Comparison of ENCODE assay signal across 9 cellular contexts in genomic region chrX:101078716-101079115, GRCh38. TPM values are rescaled to one million over a fixed set of nuclear protein-coding genes. Genes with fewer than 3 reads are reported as not detected.
DNase-seq lines count a peak whose midpoint lies in the region; ATAC-seq, FAIRE-seq and TF ChIP-seq lines count a peak whose summit lies in the region.
"Had no signal": no experiment of that assay in that cellular context is flagged by ENCODE, and none has a peak within 500 bp of the region (broad histone marks: within the 10 kb centered on the region; RNA-seq: fewer than 3 reads in every experiment).

TMEM35A (plus strand) TSS chrX:101078879; CDS start chrX:101079003, 124 bp downstream.

- H4K20me1 ChIP-seq in K562 (replicated peaks; ENCODE audit: control insufficient read depth, insufficient read depth, low read length) (no peaks in the 10 kb centered on the region), smooth muscle cell (ENCODE audit: low read depth) (no peaks in the 10 kb centered on the region)

- no peaks in the 10 kb centered on the region; a peak in 1 of 5 replicates for H3K4me1 ChIP-seq in K562 (replicated peaks in 1 of 2; ENCODE audit: control insufficient read depth in 2 of 2, insufficient read depth in 2 of 2, low read length in 2 of 2)
- no peaks in the 10 kb centered on the region for H3K4me1 ChIP-seq in smooth muscle cell (ENCODE audit: low read depth)

- no peaks in the 10 kb centered on the region for H3K79me2 ChIP-seq in K562 (ENCODE audit: control insufficient read depth, insufficient read depth, low read length)
- no peaks in the 10 kb centered on the region for H3K79me2 ChIP-seq in smooth muscle cell (ENCODE audit: low read depth)

- in situ Hi-C loops in K562 (cut with MboI), result no loop called here

- no peak for TF ChIP-seq EP300 in K562 (IDR thresholded peaks at IDR 0.05; ENCODE audit: low read length)

- H3K9ac ChIP-seq in K562 (ENCODE audit: insufficient read depth in 1 of 2, low read depth in 2 of 2, low read length in 2 of 2) (no peak within 1 kb of the TSS), smooth muscle cell (ENCODE audit: low read depth) (no peak within 1 kb of the TSS)

- 13% methylated on average over 9 of the region's 12 CpGs for WGBS in K562 (ENCODE audit: insufficient coverage, low coverage, missing lambda C conversion rate)
- WGBS in smooth muscle cell (ENCODE audit: low lambda C conversion rate), result 30% methylated on average over 12 of the region's 12 CpGs

- H2AFZ ChIP-seq in K562 (ENCODE audit: low read depth, low read length) (no peak within 1 kb of the TSS), smooth muscle cell (ENCODE audit: low read depth) (peak within 1 kb of the TSS; percentile 84)

- ATAC-seq in K562, result peak; percentile 65; the same call in 2 of the 3 replicates
- peak; percentile 73 for ATAC-seq in left colon
- no peak for ATAC-seq in HG03159 (IDR thresholded peaks at IDR 0.05; ENCODE audit: unreplicated experiment)

- no peak for TF ChIP-seq POLR2A in K562 (conservative IDR thresholded peaks at IDR 0.05)

- intact Hi-C loops in K562 (cut with micrococcal nuclease), result no loop called here
- intact Hi-C loops in left colon (cut with DNase I, micrococcal nuclease), result no loop called here

- no peak for TF ChIP-seq RAD21 in K562 (CRISPR knock-in tag; conservative IDR thresholded peaks at IDR 0.05 in 1 of 2, IDR thresholded peaks at IDR 0.05 in 1 of 2)

- no peaks in the 10 kb centered on the region for H3K36me3 ChIP-seq in K562 (ENCODE audit: control insufficient read depth, insufficient read depth, low read length)
- H3K36me3 ChIP-seq in smooth muscle cell (ENCODE audit: low read depth), result no peaks in the 10 kb centered on the region
- H3K36me3 ChIP-seq: SJSA1 had no signal

- no peak within 1 kb of the TSS for H3K4me3 ChIP-seq in K562
- peak within 1 kb of the TSS; percentile 50 for H3K4me3 ChIP-seq in smooth muscle cell
- H3K4me3 ChIP-seq: SJSA1 had no signal

- H3K9me3 ChIP-seq in K562 (replicated peaks; ENCODE audit: control insufficient read depth, insufficient read depth, low read depth, low read length) (no peaks in the 10 kb centered on the region), smooth muscle cell (replicated peaks; ENCODE audit: low read depth) (no peaks in the 10 kb centered on the region)
- H3K9me3 ChIP-seq: SJSA1 had no signal

- H3K27me3 ChIP-seq in K562 (ENCODE audit: control insufficient read depth in 2 of 2, insufficient read depth in 2 of 2, low read length in 2 of 2) (peaks cover 0 to 11% of the 10 kb centered on the region in 2 experiments; a peak in 2 of 5 replicates), smooth muscle cell (ENCODE audit: low read depth) (no peaks in the 10 kb centered on the region)
- H3K27me3 ChIP-seq: SJSA1 had no signal

- H3K27ac ChIP-seq in K562 (ENCODE audit: extremely low read depth, low read depth, low read length), result no peak within 1 kb of the TSS
- H3K27ac ChIP-seq in smooth muscle cell (ENCODE audit: low read depth), result no peak within 1 kb of the TSS
- H3K27ac ChIP-seq: SJSA1 had no signal

- no peaks in the 10 kb centered on the region for H3K9me1 ChIP-seq in K562 (ENCODE audit: control insufficient read depth, insufficient read depth, low read length)

- FAIRE-seq in K562 (lab: Jason Lieb, UNC), result no peak

- TF ChIP-seq CTCF in K562 (IDR thresholded peaks at IDR 0.05 in 2 of 3, conservative IDR thresholded peaks at IDR 0.05 in 1 of 3; ENCODE audit: insufficient read depth in 2 of 3, low read depth in 1 of 3, low read length in 3 of 3) (no peak), smooth muscle cell (IDR thresholded peaks at IDR 0.05; ENCODE audit: borderline replicate concordance, insufficient read depth, poor library complexity, severe bottlenecking) (no peak)

- POLR2A ChIA-PET in K562 (lab: Yijun Ruan, JAX), result no interaction called here

- H3K4me2 ChIP-seq in K562 (ENCODE audit: insufficient read depth, low read length) (no peak within 1 kb of the TSS), smooth muscle cell (peak within 1 kb of the TSS; percentile 86)

- CTCF ChIA-PET in K562 (lab: Yijun Ruan, JAX; ENCODE audit: low intra/inter-chr PET ratio), result no interaction called here

- peak; percentile 8 for DNase-seq in NCI-H1092 (lab: John Stamatoyannopoulos, UW)
- DNase-seq in K562 (ENCODE audit: extremely low read depth in 1 of 4, low spot score in 3 of 4), result no peak
- DNase-seq in left colon, result peak in 1 of 2 donors; percentile 11
- no peak for DNase-seq in smooth muscle cell (lab: John Stamatoyannopoulos, UW; ENCODE audit: unreplicated experiment)
- no peak for DNase-seq in activated naive CD4-positive, alpha-beta T cell treated with Interleukin-2 at 50 U/mL for 16 hours
- DNase-seq in NCI-H2029 (lab: John Stamatoyannopoulos, UW), result no peak
- no peak for DNase-seq in NCI-H1930 (lab: John Stamatoyannopoulos, UW)

- no TSS peak for BruUV-seq in K562 (replicated peaks; lab: Mats Ljungman, UMichigan)

- no peaks in the 10 kb centered on the region for H3F3A ChIP-seq in smooth muscle cell (ENCODE audit: low read depth)

TF ChIP-seq in K562, 482 proteins besides CTCF, POLR2A, EP300 and RAD21:
- no peak for TF ChIP-seq FOXJ3 (CRISPR knock-in tag; IDR thresholded peaks at IDR 0.05)
- no peak for TF ChIP-seq STAT5B (CRISPR knock-in tag; IDR thresholded peaks at IDR 0.05)
- TF ChIP-seq ZNF512 (tag; IDR thresholded peaks at IDR 0.05), result no peak
- no peak for TF ChIP-seq CBX5 (IDR thresholded peaks at IDR 0.05; ENCODE audit: borderline replicate concordance, low read depth)
- no peak for TF ChIP-seq HNRNPK (IDR thresholded peaks at IDR 0.05; ENCODE audit: low read depth, low read length, poor library complexity, severe bottlenecking)
- no peak for TF ChIP-seq LCOR (CRISPR knock-in tag; IDR thresholded peaks at IDR 0.05)
- TF ChIP-seq RNF2 (IDR thresholded peaks at IDR 0.05), result no peak
- TF ChIP-seq NR0B1 (IDR thresholded peaks at IDR 0.05; ENCODE audit: partially characterized antibody), result no peak
- no peak for TF ChIP-seq HMG20B (CRISPR knock-in tag; IDR thresholded peaks at IDR 0.05)
- no peak for TF ChIP-seq STAT5A (IDR thresholded peaks at IDR 0.05; ENCODE audit: borderline replicate concordance, low read length)
- TF ChIP-seq MEF2A (IDR thresholded peaks at IDR 0.05; ENCODE audit: control insufficient read depth, low read depth, low read length), result no peak
- TF ChIP-seq SMAD3 (CRISPR knock-in tag; conservative IDR thresholded peaks at IDR 0.05), result no peak
- TF ChIP-seq THAP7 (CRISPR knock-in tag; IDR thresholded peaks at IDR 0.05), result no peak
TF ChIP-seq in K562: peak in this region for 0.

RNA-seq across cellular contexts. Expression of gene TMEM35A, which starts in this region (rescaled TPM):
- not detected in 2 replicates for total RNA-seq in K562 (2011; cell fraction: chromatin; rRNA removed; ENCODE audit: low replicate concordance)
- not detected in 2 replicates for total RNA-seq in K562 (2011; cell fraction: nucleolus; rRNA removed)
- not detected in 2 replicates for total RNA-seq in K562 (2011; cell fraction: nucleoplasm; rRNA removed)
- total RNA-seq in K562 (2014; rRNA removed), result not detected in 2 replicates
- not detected in 2 replicates for total RNA-seq in K562 (2014; rRNA removed; fragmentation: Illumina TruSeq; extraction: Trizol)
- not detected in 2 replicates for total RNA-seq in K562 (2015; rRNA removed; fragmentation: Illumina TruSeq; extraction: Trizol)
- total RNA-seq in K562 (2021), result not detected in 2 replicates
- not detected in 2 replicates for polyA plus RNA-seq in K562 (2011; rRNA removed)
- polyA plus RNA-seq in K562 (2011; cell fraction: cytosol; rRNA removed), result not detected in 2 replicates
- not detected in 2 replicates for polyA plus RNA-seq in K562 (2011; cell fraction: nucleus; rRNA removed)
- not detected in 2 replicates for polyA plus RNA-seq in K562 (2012)
- not detected in 2 replicates for polyA plus RNA-seq in K562 (2014; fragmentation: Illumina TruSeq; extraction: Trizol)
- polyA plus RNA-seq in K562 (2014; fragmentation: Nextera tagmentation; extraction: Ambion mirVana), result not detected
- polyA plus RNA-seq in K562 (2014; rRNA removed), result not detected in 2 replicates
- not detected in 2 replicates for polyA minus RNA-seq in K562 (2011; rRNA and poly(A)+ RNA removed)
- polyA minus RNA-seq in K562 (2011; cell fraction: cytosol; rRNA and poly(A)+ RNA removed), result not detected in 2 replicates
- not detected in 2 replicates for polyA minus RNA-seq in K562 (2011; cell fraction: nucleus; rRNA and poly(A)+ RNA removed)
- 1 to 10 TPM in 1 of 2 donors, under 1 TPM in 1; 0.76 to 3.9 TPM for total RNA-seq in left colon
- total RNA-seq in smooth muscle cell, result 2.3 and 2.8 TPM in 2 replicates
- 2.8 and 3.2 TPM in 2 replicates for polyA plus RNA-seq in smooth muscle cell
- total RNA-seq: SJSA1 had no signal

Comparison
In these comparisons a context has a peak if more than half of its experiments do, and no peak if none do; other contexts are left out.
1. Peak in ATAC-seq in K562; RNA of the gene not detected or under 1 TPM.